Comparison of ENCODE assay signal across 15 cellular contexts in the genomic region with DNA sequence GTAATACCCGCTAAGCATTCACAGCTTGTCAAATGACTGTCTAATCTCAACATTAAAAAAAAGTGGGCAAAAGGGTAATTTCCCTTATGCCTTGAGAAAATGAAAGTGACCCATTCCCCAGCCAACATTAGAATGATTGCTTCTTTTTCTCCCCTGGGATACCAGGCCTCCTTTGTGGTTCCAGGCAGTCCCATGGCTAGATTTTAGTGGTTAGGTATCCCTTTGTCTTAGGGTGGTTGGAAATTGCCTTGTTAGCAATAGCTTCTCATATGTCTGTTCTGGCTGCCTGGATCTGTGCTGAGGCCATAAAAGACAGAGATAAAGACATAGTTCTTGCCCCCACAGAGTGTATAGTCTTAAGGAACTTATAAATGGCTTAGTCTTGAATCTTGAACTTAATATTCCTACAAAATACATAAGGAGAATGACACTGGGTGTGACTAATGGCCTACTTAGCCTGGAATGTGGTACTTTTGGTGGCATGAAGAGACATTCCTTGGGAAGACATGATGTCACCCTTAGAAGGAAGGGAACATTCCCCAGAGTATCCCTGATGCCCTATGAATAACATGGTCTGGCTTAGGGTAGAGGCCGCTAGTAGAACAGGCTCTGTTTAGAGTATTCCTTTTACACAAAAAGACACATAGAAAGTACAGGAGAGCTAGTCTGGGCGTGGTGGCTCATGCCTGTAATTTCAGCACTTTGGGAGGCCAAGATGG.
A peak's percentile ranks its signal among the peaks of the same experiment; 100 is the strongest.
DNase-seq lines count a peak whose midpoint lies in the region; ATAC-seq, FAIRE-seq and TF ChIP-seq lines count a peak whose summit lies in the region.
"Had no signal": no experiment of that assay in that cellular context is flagged by ENCODE, and none has a peak within 500 bp of the region (broad histone marks: within the 10 kb centered on the region; RNA-seq: fewer than 3 reads in every experiment).

No MANE protein-coding gene starts in this region.

- in situ Hi-C loops in GM12878 (cut with MboI): no loop called here

- no peaks in the 10 kb centered on the region for H3K79me2 ChIP-seq in GM12878 (ENCODE audit: control insufficient read depth, insufficient read depth, low read length)

- H3K36me3 ChIP-seq in GM12878 (ENCODE audit: control insufficient read depth in 2 of 2, insufficient read depth in 2 of 2, low read length in 1 of 2) (no peaks in the 10 kb centered on the region), lung (ENCODE audit: control insufficient read depth in 2 of 2, insufficient read depth in 2 of 2, low read length in 2 of 2) (no peaks in the 10 kb centered on the region), thoracic aorta (no peaks in the 10 kb centered on the region)

- no peak for TF ChIP-seq POLR2A in NB4 (IDR thresholded peaks at IDR 0.05; ENCODE audit: extremely low read depth, insufficient read length)
- no peak for TF ChIP-seq POLR2A in GM12878 (IDR thresholded peaks at IDR 0.05; ENCODE audit: low read depth, low read length)

- BruUV-seq in GM12878 (replicated peaks; lab: Mats Ljungman, UMichigan): no TSS peak

- DNase-seq in NB4 (ENCODE audit: low read depth): peak; percentile 58
- DNase-seq in GM12878 (ENCODE audit: low read depth, low spot score): no peak
- DNase-seq in lung (ENCODE audit: low spot score): no peak
- no peak for DNase-seq in thoracic aorta (ENCODE audit: low spot score)
- no peak for DNase-seq in D721Med (ENCODE audit: insufficient read length, low spot score)
- no peak for DNase-seq in GM10248 (ENCODE audit: extremely low spot score)
- DNase-seq in NCI-H748 (lab: John Stamatoyannopoulos, UW; ENCODE audit: unreplicated experiment): no peak
- no peak for DNase-seq in SHP77 treated with DMSO at 0.1 percent for 48 hours (lab: John Stamatoyannopoulos, UW)
- DNase-seq: activated CD4-positive, alpha-beta T cell treated with anti-CD3 and anti-CD28 coated beads for 1 hour; activated T-cell treated with anti-CD3 and anti-CD28 coated beads, Interleukin-2, amount 50 U/mL, for 48 hours; HFFc6; hippocampal formation; posterior cingulate gyrus; stimulated activated CD4-positive, alpha-beta T cell treated with anti-CD3 and anti-CD28 coated beads, Interleukin-4, amount 100 ng/mL, for 4 hours; stimulated activated naive CD4-positive, alpha-beta T cell had no signal

- H3K9me3 ChIP-seq in GM12878 (replicated peaks; ENCODE audit: control insufficient read depth, insufficient read depth, low read length) (no peaks in the 10 kb centered on the region), lung (ENCODE audit: control insufficient read depth in 2 of 2, insufficient read depth in 1 of 2, low read length in 1 of 2) (no peaks in the 10 kb centered on the region), thoracic aorta (no peaks in the 10 kb centered on the region)

- no peak for TF ChIP-seq CTCF in NB4 (IDR thresholded peaks at IDR 0.05; ENCODE audit: low read depth, low read length)
- TF ChIP-seq CTCF in GM12878 (IDR thresholded peaks at IDR 0.05 in 2 of 3, conservative IDR thresholded peaks at IDR 0.05 in 1 of 3; ENCODE audit: control insufficient read depth in 2 of 3, extremely low read depth in 1 of 3, insufficient read depth in 1 of 3, low read depth in 3 of 3, low read length in 3 of 3): no peak
- no peak for TF ChIP-seq CTCF in lung (IDR thresholded peaks at IDR 0.05; ENCODE audit: control extremely low read depth, extremely low read depth)
- no peak for TF ChIP-seq CTCF in thoracic aorta (IDR thresholded peaks at IDR 0.05)
- TF ChIP-seq CTCF in D721Med (IDR thresholded peaks at IDR 0.05; ENCODE audit: insufficient read depth, missing control alignments): no peak
- no peak for TF ChIP-seq CTCF in GM10248 (IDR thresholded peaks at IDR 0.05; ENCODE audit: control extremely low read depth, extremely low read depth, low read depth, missing control alignments)

- H3K4me3 ChIP-seq in NB4 (ENCODE audit: low read depth, low read length): no peak overlapping the region
- H3K4me3 ChIP-seq in GM12878: no peak overlapping the region
- H3K4me3 ChIP-seq in lung: no peak overlapping the region
- no peak overlapping the region for H3K4me3 ChIP-seq in thoracic aorta

- TF ChIP-seq RAD21 in GM12878 (IDR thresholded peaks at IDR 0.05; ENCODE audit: insufficient read depth, low read depth, low read length): no peak

- 41% methylated on average over 3 of the region's 3 CpGs for WGBS in GM12878 (ENCODE audit: insufficient coverage, insufficient replicate concordance, low lambda C conversion rate, missing lambda C conversion rate)
- WGBS in lung, 2 donors: 96 to 97% methylated on average over 3 of the region's 3 CpGs

- H3K27me3 ChIP-seq in GM12878 (replicated peaks in 1 of 2; ENCODE audit: control insufficient read depth in 2 of 2, insufficient read depth in 2 of 2, low read length in 1 of 2) (peaks cover 0 to 2% of the 10 kb centered on the region in 2 experiments; a peak in 2 of 4 replicates), lung (ENCODE audit: control insufficient read depth, insufficient read depth) (no peaks in the 10 kb centered on the region), thoracic aorta (replicated peaks; ENCODE audit: insufficient read depth) (no peaks in the 10 kb centered on the region)

- SMC1A ChIA-PET in GM12878 (lab: Charles Lee; ENCODE audit: uncharacterized antibody, unreplicated experiment): no interaction called here

- intact Hi-C loops in GM12878 (cut with micrococcal nuclease; ENCODE audit: unreplicated experiment): loop anchor here (5.0 kb wide), 1 partner anchor 52 kb away; no protein-coding TSS in a partner anchor

- no peak overlapping the region for H3K9ac ChIP-seq in GM12878 (ENCODE audit: control insufficient read depth, insufficient read depth, low read length)

- no peak overlapping the region for H3K4me2 ChIP-seq in GM12878 (ENCODE audit: control insufficient read depth, insufficient read depth)

- RAD21 ChIA-PET in GM12878 (lab: Charles Lee; ENCODE audit: unreplicated experiment): no interaction called here

- no peak overlapping the region for H2AFZ ChIP-seq in GM12878 (ENCODE audit: control insufficient read depth, low read depth, low read length)

- H4K20me1 ChIP-seq in GM12878 (ENCODE audit: control insufficient read depth, insufficient read depth): no peaks in the 10 kb centered on the region

- ATAC-seq in GM12878: no peak
- no peak for ATAC-seq in lung (ENCODE audit: insufficient read depth, low FRiP score)
- ATAC-seq in thoracic aorta (ENCODE audit: insufficient number of reproducible peaks, low FRiP score, low read depth): no peak

- H3K27ac ChIP-seq in GM12878 (ENCODE audit: control insufficient read depth, insufficient read depth) (no peak overlapping the region), lung (ENCODE audit: low read depth in 1 of 2, low read length in 1 of 2) (peak overlapping the region; percentile 58 to 84), thoracic aorta (peak overlapping the region; percentile 96 to 97)

- CTCF ChIA-PET in GM12878 (lab: Yijun Ruan, JAX): no interaction called here
- CTCF ChIA-PET in GM10248 (lab: Yijun Ruan, JAX): no interaction called here

- FAIRE-seq in GM12878 (lab: Jason Lieb, UNC): no peak
- FAIRE-seq in D721Med (lab: Jason Lieb, UNC): no peak

- no peaks in the 10 kb centered on the region for H3K4me1 ChIP-seq in GM12878 (ENCODE audit: control insufficient read depth, insufficient read depth, low read length)
- H3K4me1 ChIP-seq in lung (ENCODE audit: control insufficient read depth in 2 of 2, insufficient read depth in 2 of 2, low read length in 2 of 2): peaks cover 34 to 63% of the 10 kb centered on the region in 2 donors
- peaks cover 91 to 98% of the 10 kb centered on the region in 2 donors for H3K4me1 ChIP-seq in thoracic aorta (ENCODE audit: control insufficient read depth in 1 of 2, low read depth in 2 of 2)

- POLR2A ChIA-PET in GM12878 (lab: Charles Lee) (no interaction called here), GM10248 (lab: Yijun Ruan, JAX) (no interaction called here)

- TF ChIP-seq EP300 in GM12878 (IDR thresholded peaks at IDR 0.05; ENCODE audit: borderline replicate concordance in 1 of 2, control insufficient read depth in 1 of 2, low read depth in 2 of 2, low read length in 2 of 2): no peak

TF ChIP-seq in GM12878, 131 proteins besides CTCF, POLR2A, EP300 and RAD21:
- TF ChIP-seq RBBP5 (conservative IDR thresholded peaks at IDR 0.05): no peak
- peak; percentile 60 for TF ChIP-seq MEF2B (IDR thresholded peaks at IDR 0.05; ENCODE audit: partially characterized antibody, poor library complexity, severe bottlenecking)
